1 cellular context compared by ENCODE assay signal in the genomic region with DNA sequence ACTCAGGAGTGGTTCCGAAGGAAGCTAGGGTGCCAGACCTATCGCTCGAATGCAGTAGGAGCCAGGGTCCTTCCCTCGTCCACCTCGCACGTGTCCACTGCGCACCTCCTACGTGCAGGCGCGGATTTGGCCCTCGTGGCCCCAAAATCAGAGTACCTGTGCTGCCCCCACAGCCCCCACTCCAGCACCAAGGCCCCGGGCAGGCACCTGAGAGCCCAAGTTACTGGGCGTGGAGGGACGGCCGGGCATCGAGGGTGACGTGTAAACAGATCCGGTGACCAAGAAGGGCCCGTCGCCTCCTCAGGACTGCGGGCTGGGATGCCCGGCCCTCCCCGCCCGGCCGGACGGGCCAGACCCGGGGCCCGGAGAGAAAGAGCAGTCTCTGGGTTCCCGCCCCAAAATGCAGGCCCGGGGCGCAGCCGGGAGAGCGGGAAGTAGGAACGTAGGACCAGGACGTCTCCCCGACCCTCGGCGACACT.
TF ChIP-seq lines count a peak whose summit lies in the region.

No MANE protein-coding gene starts in this region.

TF ChIP-seq in SK-N-SH, 30 proteins besides CTCF, POLR2A, EP300 and RAD21 (continued from another document):
- TF ChIP-seq REST (IDR thresholded peaks at IDR 0.05; ENCODE audit: low read depth, low read length): no peak
- no peak for TF ChIP-seq RCOR1 (IDR thresholded peaks at IDR 0.05; ENCODE audit: low read length)
- no peak for TF ChIP-seq NFIC (IDR thresholded peaks at IDR 0.05; ENCODE audit: borderline replicate concordance)
- no peak for TF ChIP-seq ELF1 (IDR thresholded peaks at IDR 0.05)
- TF ChIP-seq CHD2 (IDR thresholded peaks at IDR 0.05; ENCODE audit: low read length, partially characterized antibody): no peak
- TF ChIP-seq MEF2A (IDR thresholded peaks at IDR 0.05; ENCODE audit: borderline replicate concordance, low read depth): no peak
- TF ChIP-seq SIN3A (IDR thresholded peaks at IDR 0.05; ENCODE audit: borderline replicate concordance, low read depth, low read length): no peak
- TF ChIP-seq, protein P1, sequence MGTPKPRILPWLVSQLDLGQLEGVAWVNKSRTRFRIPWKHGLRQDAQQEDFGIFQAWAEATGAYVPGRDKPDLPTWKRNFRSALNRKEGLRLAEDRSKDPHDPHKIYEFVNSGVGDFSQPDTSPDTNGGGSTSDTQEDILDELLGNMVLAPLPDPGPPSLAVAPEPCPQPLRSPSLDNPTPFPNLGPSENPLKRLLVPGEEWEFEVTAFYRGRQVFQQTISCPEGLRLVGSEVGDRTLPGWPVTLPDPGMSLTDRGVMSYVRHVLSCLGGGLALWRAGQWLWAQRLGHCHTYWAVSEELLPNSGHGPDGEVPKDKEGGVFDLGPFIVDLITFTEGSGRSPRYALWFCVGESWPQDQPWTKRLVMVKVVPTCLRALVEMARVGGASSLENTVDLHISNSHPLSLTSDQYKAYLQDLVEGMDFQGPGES (IDR thresholded peaks at IDR 0.05; ENCODE audit: low read depth, low read length): no peak
- no peak for TF ChIP-seq FOXJ3 (CRISPR knock-in tag; IDR thresholded peaks at IDR 0.05)
- no peak for TF ChIP-seq ZBTB33 (IDR thresholded peaks at IDR 0.05; ENCODE audit: borderline replicate concordance, low read depth)
- TF ChIP-seq RFX5 (IDR thresholded peaks at IDR 0.05; ENCODE audit: low read length): no peak
- no peak for TF ChIP-seq YY1 (IDR thresholded peaks at IDR 0.05; ENCODE audit: low read depth)
